Comparison of ENCODE assay signal across 20 cellular contexts in the genomic region with DNA sequence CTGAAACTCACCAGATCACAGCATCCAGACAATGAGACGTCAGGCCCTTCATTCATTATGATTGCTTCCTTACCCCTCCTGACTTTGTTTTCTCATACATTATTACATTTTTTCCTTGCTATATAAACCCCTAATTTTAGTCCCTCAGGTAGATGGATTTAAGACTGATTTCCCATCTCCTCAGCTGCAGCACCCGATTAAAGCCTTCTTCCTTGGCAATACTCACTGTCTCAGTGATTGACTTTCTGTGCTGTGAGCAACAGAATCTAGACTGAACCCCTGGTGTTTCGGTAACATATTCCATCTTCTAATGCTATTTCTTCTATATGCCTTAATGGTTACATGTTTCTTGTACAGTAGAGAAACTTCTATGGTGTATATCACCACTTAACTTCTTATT. TPM values are rescaled to one million over a fixed set of nuclear protein-coding genes. Genes with fewer than 3 reads are reported as not detected.
DNase-seq lines count a peak whose midpoint lies in the region; ATAC-seq, FAIRE-seq and TF ChIP-seq lines count a peak whose summit lies in the region.
"Had no signal": no experiment of that assay in that cellular context is flagged by ENCODE, and none has a peak within 500 bp of the region (broad histone marks: within the 10 kb centered on the region; RNA-seq: fewer than 3 reads in every experiment).

No MANE protein-coding gene starts in this region.

- ATAC-seq in HepG2 = no peak
- ATAC-seq in right lobe of liver = no peak
- no peak for ATAC-seq in K562
- no peak for ATAC-seq in GM18519 (IDR thresholded peaks at IDR 0.05; ENCODE audit: low FRiP score, unreplicated experiment)
- ATAC-seq: A549; CD8-positive, alpha-beta T cell had no signal

- no peak for TF ChIP-seq CTCF in HepG2 (CRISPR knock-in tag; IDR thresholded peaks at IDR 0.05)
- no peak for TF ChIP-seq CTCF in right lobe of liver (IDR thresholded peaks at IDR 0.05)
- no peak for TF ChIP-seq CTCF in K562 (IDR thresholded peaks at IDR 0.05 in 2 of 3, conservative IDR thresholded peaks at IDR 0.05 in 1 of 3; ENCODE audit: insufficient read depth in 2 of 3, low read depth in 1 of 3, low read length in 3 of 3)
- no peak for TF ChIP-seq CTCF in endothelial cell (IDR thresholded peaks at IDR 0.05; ENCODE audit: unreplicated experiment)

- no peak overlapping the region for H3K9ac ChIP-seq in HepG2 (ENCODE audit: insufficient read depth, low read depth, low read length)
- no peak overlapping the region for H3K9ac ChIP-seq in K562 (ENCODE audit: insufficient read depth in 1 of 2, low read depth in 2 of 2, low read length in 2 of 2)
- H3K9ac ChIP-seq: BLaER1 treated with 17β-estradiol and CSF1 and Interleukin-3, amounts not matched to agents 10 nM and 100 nM had no signal

- H3K27me3 Mint-ChIP-seq in endothelial cell (ENCODE audit: unreplicated experiment) = peaks cover 5% of the 10 kb centered on the region
- H3K27me3 Mint-ChIP-seq: B cell; CD4-positive, alpha-beta T cell had no signal

- H4K20me1 ChIP-seq in HepG2 (ENCODE audit: insufficient read depth, low read length) (no peaks in the 10 kb centered on the region), K562 (replicated peaks; ENCODE audit: control insufficient read depth, insufficient read depth, low read length) (no peaks in the 10 kb centered on the region)
- H4K20me1 ChIP-seq: BLaER1 treated with 17β-estradiol and CSF1 and Interleukin-3, amounts not matched to agents 10 nM and 100 nM had no signal

- in situ Hi-C loops in HepG2 (cut with HindIII; ENCODE audit: extremely low pct_ligation_motif_present, low pct_unique_long_range_greater_than_20kb) (no loop called here), K562 (cut with MboI) (no loop called here)

- BruUV-seq in HepG2 (replicated peaks; lab: Mats Ljungman, UMichigan) (no TSS peak), K562 (replicated peaks; lab: Mats Ljungman, UMichigan) (no TSS peak)

- no peaks in the 10 kb centered on the region for H3K27me3 ChIP-seq in HepG2 (ENCODE audit: control insufficient read depth in 1 of 2, insufficient read depth in 2 of 2, low read length in 2 of 2)
- no peaks in the 10 kb centered on the region for H3K27me3 ChIP-seq in right lobe of liver
- no peaks in the 10 kb centered on the region for H3K27me3 ChIP-seq in K562 (ENCODE audit: control insufficient read depth in 2 of 2, insufficient read depth in 2 of 2, low read length in 2 of 2)
- H3K27me3 ChIP-seq in effector memory CD4-positive, alpha-beta T cell (replicated peaks; ENCODE audit: control insufficient read depth, insufficient read depth, low read length, poor library complexity, severe bottlenecking) = no peaks in the 10 kb centered on the region
- H3K27me3 ChIP-seq: BLaER1 treated with 17β-estradiol and CSF1 and Interleukin-3, amounts not matched to agents 10 nM and 100 nM had no signal

- no peak overlapping the region for H2AFZ ChIP-seq in HepG2 (ENCODE audit: low read length)
- H2AFZ ChIP-seq in K562 (ENCODE audit: low read depth, low read length) = no peak overlapping the region

- H3K4me1 ChIP-seq in HepG2 (ENCODE audit: insufficient read depth, low read length) (peaks cover 6% of the 10 kb centered on the region), right lobe of liver (no peaks in the 10 kb centered on the region), K562 (replicated peaks in 1 of 2; ENCODE audit: control insufficient read depth in 2 of 2, insufficient read depth in 2 of 2, low read length in 2 of 2) (no peaks in the 10 kb centered on the region)
- no peaks in the 10 kb centered on the region for H3K4me1 ChIP-seq in effector memory CD4-positive, alpha-beta T cell (ENCODE audit: control insufficient read depth, insufficient read depth, low read length, poor library complexity, severe bottlenecking)
- H3K4me1 ChIP-seq: A549 had no signal

- TF ChIP-seq POLR2A in HepG2 (IDR thresholded peaks at IDR 0.05; ENCODE audit: insufficient read depth in 1 of 2, low read depth in 2 of 2, low read length in 2 of 2) (no peak), right lobe of liver (IDR thresholded peaks at IDR 0.05) (no peak), K562 (conservative IDR thresholded peaks at IDR 0.05) (no peak)

- POLR2A ChIA-PET in HepG2 (lab: Yijun Ruan, JAX) (no interaction called here), K562 (lab: Yijun Ruan, JAX) (no interaction called here)

- 96% methylated on average over 3 of the region's 3 CpGs for WGBS in HepG2 (ENCODE audit: low lambda C conversion rate)
- 94% methylated on average over 3 of the region's 3 CpGs for WGBS in right lobe of liver (ENCODE audit: insufficient coverage, low coverage, low lambda C conversion rate, missing lambda C conversion rate)
- WGBS in K562 (ENCODE audit: insufficient coverage, low coverage, missing lambda C conversion rate) = 0% methylated on average over 3 of the region's 3 CpGs

- H3K27ac Mint-ChIP-seq in endothelial cell (ENCODE audit: unreplicated experiment) = no peak overlapping the region
- H3K27ac Mint-ChIP-seq: B cell; CD4-positive, alpha-beta T cell; CD8-positive, alpha-beta T cell had no signal

- TF ChIP-seq EP300 in HepG2 (IDR thresholded peaks at IDR 0.05; ENCODE audit: low read depth in 2 of 2, low read length in 2 of 2) (no peak), HepG2 (CRISPR knock-in tag; IDR thresholded peaks at IDR 0.05; ENCODE audit: borderline replicate concordance) (no peak), K562 (IDR thresholded peaks at IDR 0.05; ENCODE audit: low read length) (no peak)

- intact Hi-C loops in HepG2 (cut with micrococcal nuclease; ENCODE audit: unreplicated experiment) = no loop called here
- intact Hi-C loops in right lobe of liver (cut with DNase I) = no loop called here
- intact Hi-C loops in K562 (cut with micrococcal nuclease) = no loop called here

- H3K36me3 ChIP-seq in HepG2 (replicated peaks in 1 of 2; ENCODE audit: control insufficient read depth in 1 of 2, insufficient read depth in 2 of 2, low read length in 2 of 2) (no peaks in the 10 kb centered on the region; a peak in 1 of 5 replicates), right lobe of liver (no peaks in the 10 kb centered on the region), K562 (ENCODE audit: control insufficient read depth, insufficient read depth, low read length) (no peaks in the 10 kb centered on the region)
- H3K36me3 ChIP-seq in effector memory CD4-positive, alpha-beta T cell (ENCODE audit: control insufficient read depth, insufficient read depth, low read length) = no peaks in the 10 kb centered on the region

- H3K79me2 ChIP-seq in HepG2 (ENCODE audit: insufficient read depth, low read length) (no peaks in the 10 kb centered on the region), K562 (ENCODE audit: control insufficient read depth, insufficient read depth, low read length) (no peaks in the 10 kb centered on the region)

- TF ChIP-seq RAD21 in HepG2 (CRISPR knock-in tag; IDR thresholded peaks at IDR 0.05) (no peak), K562 (CRISPR knock-in tag; conservative IDR thresholded peaks at IDR 0.05 in 1 of 2, IDR thresholded peaks at IDR 0.05 in 1 of 2) (no peak)

- DNase-seq in HepG2 (ENCODE audit: low spot score) (no peak), right lobe of liver (no peak), K562 (ENCODE audit: extremely low read depth in 1 of 4, low spot score in 3 of 4) (no peak), endothelial cell (ENCODE audit: low spot score) (no peak)
- no peak for DNase-seq in effector memory CD4-positive, alpha-beta T cell
- DNase-seq: AML-193; CD4-positive, alpha-beta T cell; CD8-positive, alpha-beta T cell; DMS79 treated with DMSO at 0.1 percent for 48 hours; GF-D8 had no signal

- peak overlapping the region; percentile 40 for H3K4me3 Mint-ChIP-seq in endothelial cell (ENCODE audit: unreplicated experiment)
- H3K4me3 Mint-ChIP-seq: B cell; CD4-positive, alpha-beta T cell; CD8-positive, alpha-beta T cell had no signal

- H3K27ac ChIP-seq in HepG2 (ENCODE audit: extremely low read length, insufficient read depth, low read length) = no peak overlapping the region
- H3K27ac ChIP-seq in right lobe of liver = no peak overlapping the region
- no peak overlapping the region for H3K27ac ChIP-seq in K562 (ENCODE audit: extremely low read depth, low read depth, low read length)
- H3K27ac ChIP-seq in effector memory CD4-positive, alpha-beta T cell (ENCODE audit: insufficient read depth, low read length, poor library complexity, severe bottlenecking) = no peak overlapping the region
- H3K27ac ChIP-seq: 22Rv1; A549; BLaER1 treated with 17β-estradiol and CSF1 and Interleukin-3, amounts not matched to agents 10 nM and 100 nM; C4-2B had no signal

- no peaks in the 10 kb centered on the region for H3K9me1 ChIP-seq in K562 (ENCODE audit: control insufficient read depth, insufficient read depth, low read length)

- peaks cover 32% of the 10 kb centered on the region for H3K36me3 Mint-ChIP-seq in endothelial cell (ENCODE audit: low read depth, unreplicated experiment)

- CTCF ChIA-PET in HepG2 (lab: Yijun Ruan, JAX; ENCODE audit: low intra/inter-chr PET ratio, low total read pairs) = no interaction called here
- CTCF ChIA-PET in K562 (lab: Yijun Ruan, JAX; ENCODE audit: low intra/inter-chr PET ratio) = no interaction called here

- peaks cover 30% of the 10 kb centered on the region for H3K9me3 Mint-ChIP-seq in endothelial cell (ENCODE audit: unreplicated experiment)

- H3K9me3 ChIP-seq in HepG2 (ENCODE audit: low read length) = peaks cover 17% of the 10 kb centered on the region; the same call in 1 of the 2 replicates
- no peaks in the 10 kb centered on the region for H3K9me3 ChIP-seq in right lobe of liver
- no peaks in the 10 kb centered on the region for H3K9me3 ChIP-seq in K562 (replicated peaks; ENCODE audit: control insufficient read depth, insufficient read depth, low read depth, low read length)
- H3K9me3 ChIP-seq in effector memory CD4-positive, alpha-beta T cell (ENCODE audit: control insufficient read depth, low read length) = peaks cover 5% of the 10 kb centered on the region

- no peaks in the 10 kb centered on the region for H3K4me1 Mint-ChIP-seq in endothelial cell (ENCODE audit: unreplicated experiment)

- H3K4me3 ChIP-seq in HepG2 (replicated peaks in 1 of 3; ENCODE audit: insufficient read depth in 1 of 3, low read depth in 2 of 3, low read length in 3 of 3) (no peak overlapping the region), right lobe of liver (no peak overlapping the region), K562 (no peak overlapping the region)
- H3K4me3 ChIP-seq in effector memory CD4-positive, alpha-beta T cell (ENCODE audit: insufficient read depth, low read depth, low read length, poor library complexity, severe bottlenecking) = no peak overlapping the region
- H3K4me3 ChIP-seq: A549 had no signal

- H3K4me2 ChIP-seq in HepG2 (ENCODE audit: low read depth, low read length) (no peak overlapping the region), K562 (ENCODE audit: insufficient read depth, low read length) (no peak overlapping the region)
- H3K4me2 ChIP-seq: A549; BLaER1 treated with 17β-estradiol and CSF1 and Interleukin-3, amounts not matched to agents 10 nM and 100 nM had no signal

- FAIRE-seq in HepG2 (lab: Jason Lieb, UNC) = no peak
- FAIRE-seq in K562 (lab: Jason Lieb, UNC) = no peak
- FAIRE-seq: A549, G401.6, GM12891, GM18507, GM19239 had no signal

RNA-seq across cellular contexts. Expression of a gene that starts 30.0 kb away (rescaled TPM):
- total RNA-seq in HepG2 (2016; rRNA removed; fragmentation: Illumina TruSeq; extraction: Trizol) (4.7 and 5.7 TPM in 2 replicates), right lobe of liver (10 to 100 TPM in 1 of 6 experiments, 1 to 10 TPM in 5; 5.5 to 13.1 (median 6.9) TPM), K562 (2014; rRNA removed) (under 0.01 and 0.08 TPM in 2 replicates), K562 (2014; rRNA removed; fragmentation: Illumina TruSeq; extraction: Trizol) (0.06 and 0.07 TPM in 2 replicates), K562 (2015; rRNA removed; fragmentation: Illumina TruSeq; extraction: Trizol) (0.04 TPM in 2 replicates), K562 (2021) (0.07 TPM in 2 replicates), endothelial cell (ENCODE audit: unreplicated experiment) (60.7 TPM)
- total RNA-seq in HepG2 (2016; cell fraction: cytosol; rRNA removed; fragmentation: Illumina TruSeq; extraction: Trizol; ENCODE audit: low read depth) = 0.81 and 1.1 TPM in 2 replicates
- total RNA-seq in HepG2 (2016; cell fraction: insoluble cytoplasmic fraction; rRNA removed; fragmentation: Illumina TruSeq; extraction: Trizol) = 4.3 and 5.7 TPM in 2 replicates
- 2.6 and 2.8 TPM in 2 replicates for total RNA-seq in HepG2 (2016; cell fraction: membrane; rRNA removed; fragmentation: Illumina TruSeq; extraction: Trizol)
- total RNA-seq in HepG2 (2016; cell fraction: nucleus; rRNA removed; fragmentation: Illumina TruSeq; extraction: Trizol) = 5.2 and 5.9 TPM in 2 replicates
- polyA plus RNA-seq in HepG2 (2011; rRNA removed) (3.4 and 3.5 TPM in 2 replicates), K562 (2011; rRNA removed) (0.01 and 0.03 TPM in 2 replicates), K562 (2014; fragmentation: Illumina TruSeq; extraction: Trizol) (0.04 and 0.07 TPM in 2 replicates), K562 (2014; fragmentation: Nextera tagmentation; extraction: Ambion mirVana) (under 1 TPM; 0.03 to 0.06 TPM), K562 (2014; rRNA removed) (0.04 and 0.08 TPM in 2 replicates)
- 2.4 and 3.1 TPM in 2 replicates for polyA plus RNA-seq in HepG2 (2011; cell fraction: cytosol; rRNA removed)
- 2.7 and 2.8 TPM in 2 replicates for polyA plus RNA-seq in HepG2 (2011; cell fraction: nucleus; rRNA removed)
- 1.8 and 1.9 TPM in 2 replicates for polyA plus RNA-seq in HepG2 (2012)
- 0.16 and 0.20 TPM in 2 replicates for polyA plus RNA-seq in HepG2 (2016; cell fraction: cytosol; fragmentation: Illumina TruSeq; extraction: Trizol; ENCODE audit: low read depth)
- polyA plus RNA-seq in HepG2 (2016; cell fraction: insoluble cytoplasmic fraction; fragmentation: Illumina TruSeq; extraction: Trizol; ENCODE audit: low read depth) = 5.0 and 5.2 TPM in 2 replicates
- polyA plus RNA-seq in HepG2 (2016; cell fraction: membrane; fragmentation: Illumina TruSeq; extraction: Trizol; ENCODE audit: low read depth) = 1.2 and 1.3 TPM in 2 replicates
- polyA plus RNA-seq in HepG2 (2016; cell fraction: nucleus; fragmentation: Illumina TruSeq; extraction: Trizol; ENCODE audit: insufficient read depth, low read depth) = 5.2 and 5.4 TPM in 2 replicates
- polyA minus RNA-seq in HepG2 (2011; rRNA and poly(A)+ RNA removed; ENCODE audit: low replicate concordance) = 1.8 and 3.3 TPM in 2 replicates
- polyA minus RNA-seq in HepG2 (2011; cell fraction: cytosol; rRNA and poly(A)+ RNA removed) = 2.6 and 3.0 TPM in 2 replicates
- polyA minus RNA-seq in HepG2 (2011; cell fraction: nucleus; rRNA and poly(A)+ RNA removed) = 6.7 and 7.7 TPM in 2 replicates
- 0.14 and 0.16 TPM in 2 replicates for total RNA-seq in K562 (2011; cell fraction: chromatin; rRNA removed; ENCODE audit: low replicate concordance)
- total RNA-seq in K562 (2011; cell fraction: nucleolus; rRNA removed) = 0.13 and 0.17 TPM in 2 replicates
- total RNA-seq in K562 (2011; cell fraction: nucleoplasm; rRNA removed) = 0.15 TPM in 1 of 2 replicates, not detected in the other
- 0.04 TPM in 1 of 2 replicates, not detected in the other for polyA plus RNA-seq in K562 (2011; cell fraction: cytosol; rRNA removed)
- 0.04 and 0.09 TPM in 2 replicates for polyA plus RNA-seq in K562 (2011; cell fraction: nucleus; rRNA removed)
- 0.06 and 0.07 TPM in 2 replicates for polyA plus RNA-seq in K562 (2012)
- polyA minus RNA-seq in K562 (2011; rRNA and poly(A)+ RNA removed) = 0.11 and 0.15 TPM in 2 replicates
- not detected in 2 replicates for polyA minus RNA-seq in K562 (2011; cell fraction: cytosol; rRNA and poly(A)+ RNA removed)
- polyA minus RNA-seq in K562 (2011; cell fraction: nucleus; rRNA and poly(A)+ RNA removed) = 0.22 and 0.27 TPM in 2 replicates
